28 cellular contexts compared by ENCODE assay signal in the genomic region with DNA sequence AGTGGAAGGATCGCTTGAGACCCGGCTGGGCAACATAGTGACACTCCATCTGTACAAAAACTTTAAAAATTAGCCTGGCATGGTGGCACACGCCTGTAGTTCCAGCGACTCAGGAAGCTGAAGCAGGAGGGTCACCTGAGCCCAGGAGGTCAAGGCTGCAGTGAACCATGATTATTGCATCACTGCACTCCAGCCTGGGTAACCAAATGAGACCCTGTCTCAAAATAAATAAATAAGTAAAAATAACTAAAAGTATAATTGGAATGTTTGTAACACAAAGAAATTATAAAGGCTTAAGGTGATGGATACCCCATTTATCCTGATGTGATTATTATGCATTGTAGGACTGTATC.
"Had no signal": no experiment of that assay in that cellular context is flagged by ENCODE, and none has a peak within 500 bp of the region (broad histone marks: within the 10 kb centered on the region; RNA-seq: fewer than 3 reads in every experiment).

No MANE protein-coding gene starts in this region.

- H3K36me3 ChIP-seq: colonic mucosa, neural progenitor cell, right atrium auricular region, tibial nerve had no signal

- H3K27me3 ChIP-seq: colonic mucosa, dorsolateral prefrontal cortex, hepatocyte, neural progenitor cell, right atrium auricular region, tibial nerve had no signal

- H3K9me3 ChIP-seq: colonic mucosa, psoas muscle, right atrium auricular region, tibial nerve had no signal

- H2AFZ ChIP-seq: hepatocyte, neural progenitor cell, parathyroid adenoma had no signal

- H3K9ac ChIP-seq: neural progenitor cell, parathyroid adenoma had no signal

- H3K4me3 ChIP-seq: colonic mucosa, hepatocyte, neural progenitor cell, psoas muscle, right atrium auricular region, smooth muscle cell, tibial nerve had no signal

- FAIRE-seq: frontal cortex, keratinocyte had no signal

- H3K4me2 ChIP-seq: hepatocyte, neural progenitor cell, smooth muscle cell had no signal

- DNase-seq: activated CD4-positive, alpha-beta T cell treated with anti-CD3 and anti-CD28 coated beads for 4 hours; activated CD4-positive, alpha-beta T cell treated with anti-CD3 and anti-CD28 coated beads, Interleukin-2, amount 50 U/mL, for 4 hours; activated effector memory CD4-positive, alpha-beta T cell treated with Interleukin-2 at 50 U/mL for 16 hours; activated naive CD4-positive, alpha-beta T cell treated with Interleukin-2 at 50 U/mL for 16 hours; activated T-cell treated with anti-CD3 and anti-CD28 coated beads for 4 hours; activated T-cell treated with anti-CD3 and anti-CD28 coated beads, Interleukin-2, amount 50 U/mL, for 72 hours; anterior cingulate cortex; colonic mucosa; dorsolateral prefrontal cortex; effector memory CD4-positive, alpha-beta T cell; glutamatergic neuron; left cardiac atrium; naive thymus-derived CD8-positive, alpha-beta T cell; occipital lobe; psoas muscle; stimulated activated CD4-positive, alpha-beta T cell treated with anti-CD3 and anti-CD28 coated beads, Interleukin-1b, Interleukin-23, amount 100 ng/mL, for 48 hours; stimulated activated CD4-positive, alpha-beta T cell treated with anti-CD3 and anti-CD28 coated beads, Interleukin-4, amount 100 ng/mL, for 4 hours; stimulated activated CD8-positive, alpha-beta memory T cell treated with anti-CD3 and anti-CD28 coated beads, Interleukin-4, amount 100 ng/mL, for 48 hours; stimulated activated naive B cell treated with anti-CD40 and anti-IgM and Interleukin-4, amounts not matched to agents 10 μg/mL and 1 μg/mL and 100 μg/mL, for 72 hours had no signal

- H3K79me2 ChIP-seq: parathyroid adenoma had no signal

- H3K36me3 Mint-ChIP-seq: activated naive CD8-positive, alpha-beta T cell; naive thymus-derived CD8-positive, alpha-beta T cell; neural progenitor cell had no signal

- H3K4me3 Mint-ChIP-seq: activated naive CD8-positive, alpha-beta T cell; activated T-cell treated with anti-CD3 and anti-CD28 coated beads, Interleukin-2, amount 50 U/mL, for 72 hours; naive thymus-derived CD8-positive, alpha-beta T cell; neural progenitor cell had no signal

- H3K9me3 Mint-ChIP-seq: activated T-cell treated with anti-CD3 and anti-CD28 coated beads, Interleukin-2, amount 50 U/mL, for 72 hours; naive thymus-derived CD8-positive, alpha-beta T cell; neural progenitor cell; stimulated activated naive B cell treated with anti-CD40 and anti-IgM and Interleukin-4, amounts not matched to agents 10 μg/mL and 1 μg/mL and 100 μg/mL, for 72 hours had no signal

- ATAC-seq: activated T-cell treated with anti-CD3 and anti-CD28 coated beads, Interleukin-2, amount 50 U/mL, for 72 hours; left cardiac atrium; naive thymus-derived CD8-positive, alpha-beta T cell; psoas muscle had no signal

- H3K27ac ChIP-seq: colonic mucosa, hepatocyte, neural progenitor cell, parathyroid adenoma, psoas muscle, right atrium auricular region had no signal

- H3K27ac Mint-ChIP-seq: activated naive CD8-positive, alpha-beta T cell; activated T-cell treated with anti-CD3 and anti-CD28 coated beads, Interleukin-2, amount 50 U/mL, for 72 hours; naive thymus-derived CD8-positive, alpha-beta T cell; neural progenitor cell; stimulated activated naive B cell treated with anti-CD40 and anti-IgM and Interleukin-4, amounts not matched to agents 10 μg/mL and 1 μg/mL and 100 μg/mL, for 72 hours had no signal

- H3K27me3 Mint-ChIP-seq: stimulated activated naive B cell treated with anti-CD40 and anti-IgM and Interleukin-4, amounts not matched to agents 10 μg/mL and 1 μg/mL and 100 μg/mL, for 72 hours had no signal

- H3K4me1 ChIP-seq: parathyroid adenoma, psoas muscle had no signal
